16 cellular contexts compared by ENCODE assay signal in genomic region chr10:34698979-34699378, GRCh38.
DNase-seq lines count a peak whose midpoint lies in the region; ATAC-seq, FAIRE-seq and TF ChIP-seq lines count a peak whose summit lies in the region.
"Had no signal": no experiment of that assay in that cellular context is flagged by ENCODE, and none has a peak within 500 bp of the region (broad histone marks: within the 10 kb centered on the region; RNA-seq: fewer than 3 reads in every experiment).

No MANE protein-coding gene starts in this region.

- no peaks in the 10 kb centered on the region for H3K4me1 Mint-ChIP-seq in CD8-positive, alpha-beta memory T cell

- BruUV-seq in HCT116 (replicated peaks; lab: Mats Ljungman, UMichigan) = no TSS peak

- CTCF ChIA-PET in HCT116 (lab: Charles Lee) (interaction anchor here (1.2 kb wide), 1 partner anchor 34 kb away, joined by 4 read pairs; no protein-coding TSS in a partner anchor), SK-N-SH (lab: Yijun Ruan, JAX) (interaction anchor here (1.3 kb wide), 1 partner anchor 44 kb away, joined by 3 read pairs; no protein-coding TSS in a partner anchor)
- CTCF ChIA-PET in CD8-positive, alpha-beta memory T cell (lab: Charles Lee) = no interaction called here

- POLR2A ChIA-PET in HCT116 (lab: Charles Lee) (no interaction called here), SK-N-SH (lab: Yijun Ruan, JAX) (no interaction called here)
- POLR2A ChIA-PET in CD8-positive, alpha-beta memory T cell (lab: Charles Lee) = no interaction called here

- H3K4me1 ChIP-seq in HCT116 (ENCODE audit: control insufficient read depth in 1 of 2, insufficient read depth in 2 of 2, low read length in 2 of 2) (peaks cover 46 to 64% of the 10 kb centered on the region in 2 experiments), SK-N-SH (ENCODE audit: control insufficient read depth in 1 of 2, insufficient read depth in 2 of 2, low read depth in 1 of 2, low read length in 1 of 2) (peaks cover 0 to 38% of the 10 kb centered on the region in 2 experiments; a peak in 2 of 4 replicates), fibroblast of lung (ENCODE audit: control insufficient read depth, extremely low read depth, insufficient read depth, low read length) (peaks cover 14% of the 10 kb centered on the region), small intestine (ENCODE audit: control insufficient read depth in 2 of 2, insufficient read depth in 1 of 2, low read depth in 1 of 2, low read length in 1 of 2) (peaks cover 0 to 5% of the 10 kb centered on the region in 2 donors)
- no peaks in the 10 kb centered on the region for H3K4me1 ChIP-seq in CD8-positive, alpha-beta memory T cell (ENCODE audit: insufficient read depth, low read length)

- no peaks in the 10 kb centered on the region for H3K27me3 ChIP-seq in HCT116 (ENCODE audit: insufficient read depth, low read length)
- no peaks in the 10 kb centered on the region for H3K27me3 ChIP-seq in SK-N-SH (ENCODE audit: insufficient read depth)
- H3K27me3 ChIP-seq in fibroblast of lung (ENCODE audit: control insufficient read depth, insufficient read depth, low read length) = no peaks in the 10 kb centered on the region
- no peaks in the 10 kb centered on the region for H3K27me3 ChIP-seq in CD8-positive, alpha-beta memory T cell (ENCODE audit: insufficient read depth, low read length, poor library complexity, severe bottlenecking)
- no peaks in the 10 kb centered on the region for H3K27me3 ChIP-seq in small intestine (ENCODE audit: control insufficient read depth in 2 of 2, insufficient read depth in 2 of 2, low read length in 2 of 2)
- H3K27me3 ChIP-seq: tibial artery had no signal

- no peak for FAIRE-seq in small intestine (lab: Jason Lieb, UNC)

- peaks cover 44% of the 10 kb centered on the region for H3K79me2 ChIP-seq in HCT116 (ENCODE audit: insufficient read depth, low read length)
- H3K79me2 ChIP-seq in SK-N-SH (ENCODE audit: insufficient read depth) = peaks cover 57% of the 10 kb centered on the region; the same call in 1 of the 2 replicates
- peaks cover 2% of the 10 kb centered on the region for H3K79me2 ChIP-seq in fibroblast of lung (ENCODE audit: control insufficient read depth, insufficient read depth, low read length)

- H3K9me2 ChIP-seq in HCT116 (ENCODE audit: insufficient read depth) (no peaks in the 10 kb centered on the region), SK-N-SH (no peaks in the 10 kb centered on the region)

- H3K4me3 ChIP-seq in HCT116 (replicated peaks in 1 of 2; ENCODE audit: low read depth in 1 of 2, low read length in 2 of 2) = no peak overlapping the region
- H3K4me3 ChIP-seq in SK-N-SH (ENCODE audit: low read depth in 2 of 2, low read length in 1 of 2) = no peak overlapping the region
- no peak overlapping the region for H3K4me3 ChIP-seq in fibroblast of lung (replicated peaks in 1 of 4; ENCODE audit: control extremely low read depth in 1 of 4, insufficient read depth in 1 of 4, low read depth in 3 of 4, low read length in 4 of 4)
- H3K4me3 ChIP-seq in CD8-positive, alpha-beta memory T cell (ENCODE audit: low read length) = no peak overlapping the region
- no peak overlapping the region for H3K4me3 ChIP-seq in small intestine (ENCODE audit: low read depth in 1 of 2, low read length in 2 of 2)
- H3K4me3 ChIP-seq: tibial artery had no signal

- no peak overlapping the region for H2AFZ ChIP-seq in HCT116 (ENCODE audit: low read depth, low read length, poor library complexity, severe bottlenecking)
- H2AFZ ChIP-seq in SK-N-SH (ENCODE audit: low read depth) = no peak overlapping the region
- no peak overlapping the region for H2AFZ ChIP-seq in fibroblast of lung (ENCODE audit: low read length)

- no peak overlapping the region for H3K4me3 Mint-ChIP-seq in CD8-positive, alpha-beta memory T cell

- WGBS in SK-N-SH (ENCODE audit: low lambda C conversion rate) = 9% methylated on average over 3 of the region's 3 CpGs
- 48 to 63% (median 49%) methylated on average over 3 of the region's 3 CpGs for WGBS in small intestine, 3 donors

- H3K9me3 ChIP-seq in HCT116 (ENCODE audit: control insufficient read depth in 1 of 2, insufficient read depth in 1 of 2, low read depth in 1 of 2, low read length in 2 of 2) (no peaks in the 10 kb centered on the region), SK-N-SH (no peaks in the 10 kb centered on the region), fibroblast of lung (ENCODE audit: control insufficient read depth, insufficient read depth, low read depth, low read length) (no peaks in the 10 kb centered on the region), small intestine (ENCODE audit: control insufficient read depth, low read depth) (no peaks in the 10 kb centered on the region)
- H3K9me3 ChIP-seq in CD8-positive, alpha-beta memory T cell (ENCODE audit: low read length) = no peaks in the 10 kb centered on the region
- H3K9me3 ChIP-seq: tibial artery had no signal

- H4K20me1 ChIP-seq in HCT116 (ENCODE audit: insufficient read depth) (no peaks in the 10 kb centered on the region; the same call in 1 of the 2 replicates), SK-N-SH (ENCODE audit: insufficient read depth) (peaks cover 40% of the 10 kb centered on the region), fibroblast of lung (ENCODE audit: control insufficient read depth, extremely low read depth, insufficient read depth, low read length) (no peaks in the 10 kb centered on the region)

- H3K9me3 Mint-ChIP-seq in CD8-positive, alpha-beta memory T cell = no peaks in the 10 kb centered on the region

- H3K9ac ChIP-seq in HCT116 (ENCODE audit: low read length) (no peak overlapping the region), SK-N-SH (no peak overlapping the region), fibroblast of lung (ENCODE audit: insufficient read depth, low read length) (no peak overlapping the region)

- no peak overlapping the region for H3K27ac ChIP-seq in HCT116 (ENCODE audit: low read depth, low read length)
- H3K27ac ChIP-seq in SK-N-SH (ENCODE audit: low read depth in 2 of 2, low read length in 1 of 2) = peak overlapping the region in 1 of 2 experiments; percentile 75; a peak in 2 of 4 replicates
- no peak overlapping the region for H3K27ac ChIP-seq in fibroblast of lung (ENCODE audit: insufficient read depth, low read length)
- no peak overlapping the region for H3K27ac ChIP-seq in CD8-positive, alpha-beta memory T cell (ENCODE audit: low read depth, low read length)
- no peak overlapping the region for H3K27ac ChIP-seq in small intestine (ENCODE audit: low read depth in 1 of 2, low read length in 1 of 2)
- H3K27ac ChIP-seq: tibial artery had no signal

- H3K36me3 Mint-ChIP-seq in CD8-positive, alpha-beta memory T cell = no peaks in the 10 kb centered on the region

- peak; percentile 34 for DNase-seq in HCT116 (ENCODE audit: low read depth, low spot score)
- no peak for DNase-seq in SK-N-SH
- peak; percentile 44 to 81 for DNase-seq in fibroblast of lung (ENCODE audit: low read depth in 2 of 2)
- peak; percentile 57 for DNase-seq in pulmonary artery endothelial cell (ENCODE audit: low read depth, low spot score)
- no peak for DNase-seq in CD8-positive, alpha-beta memory T cell
- DNase-seq in small intestine = no peak
- no peak for DNase-seq in iPS-NIHi11 (ENCODE audit: low spot score)
- DNase-seq: activated CD4-positive, alpha-beta T cell treated with anti-CD3 and anti-CD28 coated beads for 48 hours; activated effector memory CD4-positive, alpha-beta T cell treated with anti-CD3 and anti-CD28 coated beads, Interleukin-2, amount 50 U/mL, for 16 hours; DMS79 treated with DMSO at 0.1 percent for 48 hours; effector CD4-positive, alpha-beta T cell; NCI-H2081 treated with DMSO at 0.1 percent for 48 hours; posterior cingulate gyrus; Right ventricle myocardium superior; tibial artery had no signal

- peaks cover 26% of the 10 kb centered on the region for H3F3A ChIP-seq in SK-N-SH (replicated peaks; ENCODE audit: insufficient read depth)

- TF ChIP-seq CTCF in HCT116 (IDR thresholded peaks at IDR 0.05 in 2 of 3, conservative IDR thresholded peaks at IDR 0.05 in 1 of 3; ENCODE audit: borderline replicate concordance in 1 of 3, insufficient read depth in 1 of 3, low read depth in 2 of 3, low read length in 2 of 3) (no peak), SK-N-SH (IDR thresholded peaks at IDR 0.05) (no peak), fibroblast of lung (conservative IDR thresholded peaks at IDR 0.05 in 1 of 2, IDR thresholded peaks at IDR 0.05 in 1 of 2; ENCODE audit: low read depth in 1 of 2, low read length in 2 of 2) (no peak)

- TF ChIP-seq POLR2A in HCT116 (IDR thresholded peaks at IDR 0.05; ENCODE audit: borderline replicate concordance, extremely low read depth, insufficient read depth, insufficient read length) = no peak

- ATAC-seq in HCT116 (peak; percentile 69), GM21619 (IDR thresholded peaks at IDR 0.05; ENCODE audit: unreplicated experiment) (no peak)

- RAD21 ChIA-PET in HCT116 (lab: Charles Lee; ENCODE audit: low non-redundant PET in 1 of 2, low total read pairs in 2 of 2, uncharacterized antibody in 2 of 2, unreplicated experiment in 2 of 2) = no interaction called here

- intact Hi-C loops in HCT116 (cut with micrococcal nuclease) = no loop called here

- H3K36me3 ChIP-seq in HCT116 (ENCODE audit: control insufficient read depth in 1 of 2, insufficient read depth in 2 of 2, low read length in 2 of 2) = no peaks in the 10 kb centered on the region
- peaks cover 0 to 2% of the 10 kb centered on the region in 2 experiments for H3K36me3 ChIP-seq in SK-N-SH (replicated peaks in 1 of 2; ENCODE audit: control insufficient read depth in 1 of 2, insufficient read depth in 2 of 2, low read length in 1 of 2)
- no peaks in the 10 kb centered on the region for H3K36me3 ChIP-seq in fibroblast of lung (ENCODE audit: control insufficient read depth, insufficient read depth, low read length)
- no peaks in the 10 kb centered on the region for H3K36me3 ChIP-seq in CD8-positive, alpha-beta memory T cell (ENCODE audit: insufficient read depth, low read length)
- H3K36me3 ChIP-seq in small intestine (ENCODE audit: control insufficient read depth in 2 of 2, insufficient read depth in 2 of 2, low read length in 2 of 2) = no peaks in the 10 kb centered on the region
- H3K36me3 ChIP-seq: tibial artery had no signal

- H3K27me3 Mint-ChIP-seq in CD8-positive, alpha-beta memory T cell = peaks cover 0 to 2% of the 10 kb centered on the region in 2 donors

- H3K27ac Mint-ChIP-seq in CD8-positive, alpha-beta memory T cell = no peak overlapping the region

- H3K4me2 ChIP-seq in HCT116 (ENCODE audit: low read length) = peak overlapping the region; percentile 49; the same call in 1 of the 2 replicates
- peak overlapping the region; percentile 31 for H3K4me2 ChIP-seq in SK-N-SH
- no peak overlapping the region for H3K4me2 ChIP-seq in fibroblast of lung (ENCODE audit: extremely low read depth, insufficient read depth, low read length)

- TF ChIP-seq EP300 in SK-N-SH (IDR thresholded peaks at IDR 0.05; ENCODE audit: borderline replicate concordance in 1 of 2, low read depth in 1 of 2, low read length in 1 of 2) = peak; percentile 18 to 93; a peak in 2 of 4 replicates

- no peak for TF ChIP-seq RAD21 in HCT116 (IDR thresholded peaks at IDR 0.05; ENCODE audit: low read depth)
- no peak for TF ChIP-seq RAD21 in SK-N-SH (IDR thresholded peaks at IDR 0.05; ENCODE audit: low read length)

TF ChIP-seq in HCT116, 20 proteins besides CTCF, POLR2A, EP300 and RAD21 (continues in another document):
- TF ChIP-seq CBX3 (IDR thresholded peaks at IDR 0.05; ENCODE audit: low read depth) = peak; percentile 16; the same call in 1 of the 2 replicates

TF ChIP-seq in SK-N-SH, 30 proteins besides CTCF, POLR2A, EP300 and RAD21 (continues in another document):
- no peak for TF ChIP-seq RFX5 (IDR thresholded peaks at IDR 0.05; ENCODE audit: low read length)
- TF ChIP-seq RCOR1 (IDR thresholded peaks at IDR 0.05; ENCODE audit: low read length) = no peak

Comparison
In these comparisons a context has a peak if more than half of its experiments do, and no peak if none do; other contexts are left out.
1. DNase-seq: peak in HCT116 (single experiment), fibroblast of lung (2 of 2) and pulmonary artery endothelial cell (single experiment); none in SK-N-SH (single experiment), CD8-positive, alpha-beta memory T cell (0 of 5), small intestine (single experiment) and iPS-NIHi11 (single experiment).
2. Of the 11 proteins assayed by ChIP-seq in both SK-N-SH and HCT116: peak only in SK-N-SH: MAX, POLR2AphosphoS5, REST, SIN3A, YY1 and ZBTB33; only in HCT116: none; in both: JUND; in neither: 4.